In the genomic region with DNA sequence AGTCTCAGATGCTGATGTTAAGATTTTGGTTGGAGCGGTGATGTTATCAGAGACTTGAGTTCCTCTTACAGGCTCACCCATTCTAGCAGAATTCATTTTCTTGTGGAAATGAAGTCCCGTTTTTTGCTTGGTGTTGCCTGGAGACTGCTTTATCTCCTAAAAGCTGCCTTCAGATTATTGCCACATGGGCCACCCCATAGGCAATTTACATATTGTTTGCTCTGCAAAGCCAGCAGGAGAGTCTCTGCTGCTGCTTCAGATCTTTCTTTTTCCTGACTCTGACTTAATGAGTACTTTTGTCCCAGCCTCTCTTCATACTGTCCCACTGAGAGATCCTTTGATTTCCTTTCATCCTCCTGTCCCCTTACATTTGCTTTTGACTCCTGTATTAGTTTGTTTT, we compare ENCODE assay signal across 24 cellular contexts.
DNase-seq lines count a peak whose midpoint lies in the region; ATAC-seq, FAIRE-seq and TF ChIP-seq lines count a peak whose summit lies in the region.
"Had no signal": no experiment of that assay in that cellular context is flagged by ENCODE, and none has a peak within 500 bp of the region (broad histone marks: within the 10 kb centered on the region; RNA-seq: fewer than 3 reads in every experiment).

No MANE protein-coding gene starts in this region.

- DNase-seq in H9 (no peak), NT2/D1 (ENCODE audit: low read depth, low spot score) (peak; percentile 13), endothelial cell of umbilical vein (ENCODE audit: low read depth, low spot score) (no peak), caudate nucleus (lab: John Stamatoyannopoulos, UW) (no peak), GM10266 (ENCODE audit: extremely low spot score) (no peak), aorta (no peak)
- DNase-seq in activated T-cell treated with anti-CD3 and anti-CD28 coated beads, Interleukin-2, amount 50 U/mL, for 4 hours, result no peak
- DNase-seq: ACHN; Caco-2; CD4-positive, alpha-beta T cell; DMS 273 treated with DMSO at 0.1 percent for 48 hours; DMS79 treated with DMSO at 0.1 percent for 48 hours; MV-4-11; NCI-H1694; NCI-H2081; NCI-H2171; NCI-H345; NCI-H524; PC-3; Right ventricle myocardium superior had no signal

- peaks cover 22 to 39% of the 10 kb centered on the region in 2 experiments for H3K9me3 Mint-ChIP-seq in H9
- peaks cover 4% of the 10 kb centered on the region for H3K9me3 Mint-ChIP-seq in activated T-cell treated with anti-CD3 and anti-CD28 coated beads, Interleukin-2, amount 50 U/mL, for 4 hours
- H3K9me3 Mint-ChIP-seq: CD4-positive, alpha-beta T cell had no signal

- H3K4ac ChIP-seq in H9 (ENCODE audit: low read depth, low read length), result no peak overlapping the region

- H2BK12ac ChIP-seq in H9 (ENCODE audit: insufficient read length, low read depth, low read length), result no peak overlapping the region

- H3K27me3 Mint-ChIP-seq in H9 (ENCODE audit: low read depth), result no peaks in the 10 kb centered on the region
- H3K27me3 Mint-ChIP-seq in activated T-cell treated with anti-CD3 and anti-CD28 coated beads, Interleukin-2, amount 50 U/mL, for 4 hours (ENCODE audit: low read depth), result no peaks in the 10 kb centered on the region
- H3K27me3 Mint-ChIP-seq: CD4-positive, alpha-beta T cell; IgD-negative memory B cell had no signal

- no peak overlapping the region for H2BK20ac ChIP-seq in H9 (ENCODE audit: low read depth, low read length, poor library complexity, severe bottlenecking)

- H3K79me1 ChIP-seq in H9 (ENCODE audit: insufficient read depth, low read depth, low read length, poor library complexity, severe bottlenecking), result no peaks in the 10 kb centered on the region

- no peaks in the 10 kb centered on the region for H3K23me2 ChIP-seq in H9 (ENCODE audit: insufficient read length, low read depth, low read length, poor library complexity, severe bottlenecking)

- H3K4me1 Mint-ChIP-seq in H9, result peaks cover 13 to 15% of the 10 kb centered on the region in 2 experiments
- H3K4me1 Mint-ChIP-seq in activated T-cell treated with anti-CD3 and anti-CD28 coated beads, Interleukin-2, amount 50 U/mL, for 4 hours (ENCODE audit: low read depth), result no peaks in the 10 kb centered on the region
- H3K4me1 Mint-ChIP-seq: IgD-negative memory B cell had no signal

- WGBS in H9 (ENCODE audit: extremely low coverage, insufficient read length, low lambda C conversion rate), result no CpG with 5 or more reads among the region's 2 CpGs
- 89 to 93% methylated on average over 2 of the region's 2 CpGs for WGBS in aorta, 2 donors

- no peaks in the 10 kb centered on the region for H3K79me2 ChIP-seq in H9 (ENCODE audit: insufficient read depth, low read length)
- no peaks in the 10 kb centered on the region for H3K79me2 ChIP-seq in endothelial cell of umbilical vein (ENCODE audit: control insufficient read depth, insufficient read depth, low read length)

- H3K9ac ChIP-seq in H9 (ENCODE audit: extremely low read depth, insufficient read length, low read length), result no peak overlapping the region
- no peak overlapping the region for H3K9ac ChIP-seq in NT2/D1 (ENCODE audit: insufficient read length, low read depth)
- H3K9ac ChIP-seq in endothelial cell of umbilical vein (replicated peaks; ENCODE audit: extremely low read depth, insufficient read depth, low read length), result no peak overlapping the region
- H3K9ac ChIP-seq: BLaER1 had no signal

- no peak overlapping the region for H3K4me3 ChIP-seq in NT2/D1 (ENCODE audit: insufficient read length, low read depth)
- no peak overlapping the region for H3K4me3 ChIP-seq in endothelial cell of umbilical vein (replicated peaks in 1 of 3; ENCODE audit: insufficient read depth in 1 of 3, low read depth in 1 of 3, low read length in 3 of 3)
- H3K4me3 ChIP-seq in aorta (ENCODE audit: low read length in 2 of 2), result no peak overlapping the region
- H3K4me3 ChIP-seq: BLaER1, GM12878 had no signal

- POLR2A ChIA-PET in endothelial cell of umbilical vein (lab: Charles Lee), result no interaction called here

- no peak for ATAC-seq in aorta (ENCODE audit: low FRiP score)
- ATAC-seq in activated T-cell treated with anti-CD3 and anti-CD28 coated beads, Interleukin-2, amount 50 U/mL, for 4 hours, result no peak
- ATAC-seq: GM12878, PC-3 had no signal

- H3K4me1 ChIP-seq in H9 (ENCODE audit: insufficient read depth, low read length), result no peaks in the 10 kb centered on the region
- H3K4me1 ChIP-seq in NT2/D1 (ENCODE audit: insufficient read depth, insufficient read length), result no peaks in the 10 kb centered on the region
- peaks cover 18% of the 10 kb centered on the region for H3K4me1 ChIP-seq in endothelial cell of umbilical vein (ENCODE audit: control insufficient read depth, extremely low read depth, insufficient read depth, low read length)
- H3K4me1 ChIP-seq in aorta (ENCODE audit: control insufficient read depth in 1 of 2, insufficient read depth in 2 of 2, low read length in 2 of 2), result no peaks in the 10 kb centered on the region
- H3K4me1 ChIP-seq: BLaER1, Caco-2 had no signal

- BruUV-seq in endothelial cell of umbilical vein (replicated peaks; lab: Mats Ljungman, UMichigan), result no TSS peak

- CTCF ChIA-PET in endothelial cell of umbilical vein (lab: Charles Lee), result no interaction called here

- peak overlapping the region in 2 of 3 experiments; percentile 2 to 75; a peak in 2 of 7 replicates for H3K27ac Mint-ChIP-seq in H9
- H3K27ac Mint-ChIP-seq: CD4-positive, alpha-beta T cell; IgD-negative memory B cell had no signal

- no peak overlapping the region for H4K5ac ChIP-seq in H9 (ENCODE audit: insufficient read length, low read depth, low read length)

- no peak overlapping the region for H4K91ac ChIP-seq in H9 (ENCODE audit: insufficient read length, low read depth, low read length)

- H3K27ac ChIP-seq in H9 (ENCODE audit: insufficient read length, low read depth, low read length) (no peak overlapping the region), endothelial cell of umbilical vein (ENCODE audit: insufficient read depth, low read depth, low read length) (no peak overlapping the region), caudate nucleus (ENCODE audit: low read depth, low read length) (no peak overlapping the region), aorta (ENCODE audit: low read depth in 1 of 2, low read length in 2 of 2) (no peak overlapping the region)
- H3K27ac ChIP-seq: BLaER1 had no signal

- no peak overlapping the region for H2BK5ac ChIP-seq in H9 (ENCODE audit: insufficient read length, low read length)

- H2AFZ ChIP-seq in H9 (ENCODE audit: low read length) (no peak overlapping the region), endothelial cell of umbilical vein (ENCODE audit: low read depth, low read length) (no peak overlapping the region)

- no peak overlapping the region; a peak in 1 of 5 replicates for H3K4me3 Mint-ChIP-seq in H9
- H3K4me3 Mint-ChIP-seq in activated T-cell treated with anti-CD3 and anti-CD28 coated beads, Interleukin-2, amount 50 U/mL, for 4 hours, result no peak overlapping the region
- H3K4me3 Mint-ChIP-seq: CD4-positive, alpha-beta T cell; IgD-negative memory B cell had no signal

- peaks cover 36 to 46% (median 44%) of the 10 kb centered on the region in 3 experiments for H3K36me3 Mint-ChIP-seq in H9 (ENCODE audit: insufficient read depth in 1 of 3, low read depth in 3 of 3)
- H3K36me3 Mint-ChIP-seq in activated T-cell treated with anti-CD3 and anti-CD28 coated beads, Interleukin-2, amount 50 U/mL, for 4 hours (ENCODE audit: insufficient read depth), result peaks cover 56% of the 10 kb centered on the region

- H3K14ac ChIP-seq in H9 (ENCODE audit: insufficient read depth, low read length), result no peak overlapping the region

- TF ChIP-seq POLR2A in endothelial cell of umbilical vein (IDR thresholded peaks at IDR 0.05; ENCODE audit: low read depth, low read length), result no peak

- H3K23ac ChIP-seq in H9 (ENCODE audit: insufficient read length, low read depth, low read length), result no peak overlapping the region

- no peak for FAIRE-seq in endothelial cell of umbilical vein (lab: Jason Lieb, UNC)
- FAIRE-seq: GM12878, HTR-8/SVneo had no signal

- H2BK120ac ChIP-seq in H9 (ENCODE audit: low read depth, low read length, poor library complexity, severe bottlenecking), result no peak overlapping the region

- no peaks in the 10 kb centered on the region for H3K27me3 ChIP-seq in H9 (ENCODE audit: insufficient read depth, low read length)
- no peaks in the 10 kb centered on the region for H3K27me3 ChIP-seq in NT2/D1 (ENCODE audit: insufficient read depth, insufficient read length)
- no peaks in the 10 kb centered on the region for H3K27me3 ChIP-seq in endothelial cell of umbilical vein (ENCODE audit: control insufficient read depth in 2 of 2, insufficient read depth in 2 of 2, low read length in 2 of 2)
- H3K27me3 ChIP-seq in aorta (ENCODE audit: control insufficient read depth in 1 of 2, insufficient read depth in 2 of 2, low read length in 1 of 2), result no peaks in the 10 kb centered on the region
- H3K27me3 ChIP-seq: BLaER1 had no signal

- no peak overlapping the region for H4K8ac ChIP-seq in H9 (replicated peaks; ENCODE audit: insufficient read length, low read depth, low read length)

- no peak overlapping the region for H3T11ph ChIP-seq in H9 (ENCODE audit: low read length)

- H3K4me2 ChIP-seq in H9 (ENCODE audit: insufficient read depth, insufficient read length, low read length) (no peak overlapping the region), endothelial cell of umbilical vein (ENCODE audit: insufficient read depth, low read length) (peak overlapping the region; percentile 11)
- H3K4me2 ChIP-seq: BLaER1 had no signal

- H4K20me1 ChIP-seq in H9 (ENCODE audit: control insufficient read depth, insufficient read depth, insufficient read length) (no peaks in the 10 kb centered on the region), endothelial cell of umbilical vein (replicated peaks; ENCODE audit: control insufficient read depth, extremely low read depth, insufficient read depth, low read length) (no peaks in the 10 kb centered on the region)
- H4K20me1 ChIP-seq: BLaER1 had no signal

- no peak overlapping the region for H2AK5ac ChIP-seq in H9 (ENCODE audit: insufficient read length, low read length)

- TF ChIP-seq CTCF in H9 (conservative IDR thresholded peaks at IDR 0.05) (no peak), endothelial cell of umbilical vein (IDR thresholded peaks at IDR 0.05; ENCODE audit: extremely low read depth in 1 of 2, insufficient read depth in 1 of 2, low read depth in 1 of 2, low read length in 2 of 2) (no peak), GM10266 (IDR thresholded peaks at IDR 0.05; ENCODE audit: control insufficient read depth, insufficient read depth, low read depth, missing control alignments) (no peak)

- H3K18ac ChIP-seq in H9 (ENCODE audit: insufficient read length, low read depth, low read length), result no peak overlapping the region

- intact Hi-C loops in endothelial cell of umbilical vein (cut with micrococcal nuclease) (loop anchor here (2.0 kb wide), 1 partner anchor 115 kb away; the partner anchor contains the start of gene TDRD3), aorta (cut with DNase I) (no loop called here)

- no peak overlapping the region for H3K56ac ChIP-seq in H9 (ENCODE audit: insufficient read length, low read depth, low read length)

- H3K36me3 ChIP-seq in NT2/D1 (ENCODE audit: insufficient read depth, insufficient read length, low read length) (no peaks in the 10 kb centered on the region), endothelial cell of umbilical vein (ENCODE audit: control insufficient read depth in 2 of 2, extremely low read depth in 1 of 2, insufficient read depth in 2 of 2, low read length in 2 of 2) (no peaks in the 10 kb centered on the region), aorta (ENCODE audit: control insufficient read depth in 1 of 2, insufficient read depth in 2 of 2, low read length in 1 of 2) (peaks cover 2 to 3% of the 10 kb centered on the region in 2 donors)

- dilution Hi-C loops in endothelial cell of umbilical vein (cut with MboI; ENCODE audit: extremely low pct_ligation_motif_present, low sequenced_read_pairs), result no loop called here

- no peak overlapping the region for H2BK15ac ChIP-seq in H9 (ENCODE audit: low read depth, low read length)

- H3K9me3 ChIP-seq in H9 (ENCODE audit: control insufficient read depth, low read depth, low read length) (no peaks in the 10 kb centered on the region), NT2/D1 (ENCODE audit: insufficient read depth, low read length) (no peaks in the 10 kb centered on the region; the same call in 1 of the 2 replicates), endothelial cell of umbilical vein (replicated peaks; ENCODE audit: control insufficient read depth, insufficient read depth, low read length) (no peaks in the 10 kb centered on the region), aorta (ENCODE audit: control insufficient read depth, low read length) (no peaks in the 10 kb centered on the region)

- no peaks in the 10 kb centered on the region for H3K9me1 ChIP-seq in endothelial cell of umbilical vein (replicated peaks; ENCODE audit: control insufficient read depth, extremely low read depth, insufficient read depth, low read length)
